Comparison of ENCODE assay signal across 3 cellular contexts in genomic region chr2:172998547-172998946, GRCh38.
A peak's percentile ranks its signal among the peaks of the same experiment; 100 is the strongest.
TF ChIP-seq lines count a peak whose summit lies in the region.

No MANE protein-coding gene starts in this region.

TF ChIP-seq in A549, 52 proteins besides CTCF, POLR2A, EP300 and RAD21:
- TF ChIP-seq FOSL2 (IDR thresholded peaks at IDR 0.05) = no peak
- peak; percentile 21; the same call in 1 of the 2 replicates for TF ChIP-seq FOSL2 (CRISPR knock-in tag; IDR thresholded peaks at IDR 0.05)
- no peak for TF ChIP-seq NPAS2 (CRISPR knock-in tag; IDR thresholded peaks at IDR 0.05; ENCODE audit: borderline replicate concordance)
- peak; percentile 59 to 67; a peak in 2 of 4 replicates for TF ChIP-seq CEBPB (IDR thresholded peaks at IDR 0.05)

TF ChIP-seq in IMR-90, 13 proteins besides CTCF, POLR2A, EP300 and RAD21:
- TF ChIP-seq RCOR1 (IDR thresholded peaks at IDR 0.05; ENCODE audit: insufficient replicate concordance, low read length) = no peak
- peak; percentile 34; the same call in 1 of the 2 replicates for TF ChIP-seq CEBPB (IDR thresholded peaks at IDR 0.05; ENCODE audit: low read depth, low read length)

TF ChIP-seq in SK-N-SH, 30 proteins besides CTCF, POLR2A, EP300 and RAD21:
- TF ChIP-seq FOXJ3 (CRISPR knock-in tag; IDR thresholded peaks at IDR 0.05) (no peak), JUND (IDR thresholded peaks at IDR 0.05) (no peak), TCF12 (IDR thresholded peaks at IDR 0.05) (no peak), TAF1 (IDR thresholded peaks at IDR 0.05; ENCODE audit: borderline replicate concordance, low read depth, low read length) (no peak), MAX (IDR thresholded peaks at IDR 0.05; ENCODE audit: low read depth) (no peak), RXRA (IDR thresholded peaks at IDR 0.05; ENCODE audit: borderline replicate concordance, low read depth) (no peak), POLR2AphosphoS5 (IDR thresholded peaks at IDR 0.05; ENCODE audit: low read depth, low read length) (no peak), REST (IDR thresholded peaks at IDR 0.05; ENCODE audit: low read depth, low read length) (no peak), MEF2A (IDR thresholded peaks at IDR 0.05; ENCODE audit: borderline replicate concordance, low read depth) (no peak), RCOR1 (IDR thresholded peaks at IDR 0.05; ENCODE audit: low read length) (no peak), NRF1 (IDR thresholded peaks at IDR 0.05; ENCODE audit: low read depth, low read length) (no peak), TEAD4 (IDR thresholded peaks at IDR 0.05; ENCODE audit: borderline replicate concordance, insufficient read depth) (no peak), IRF3 (IDR thresholded peaks at IDR 0.05; ENCODE audit: low read depth, low read length) (no peak), CHD2 (IDR thresholded peaks at IDR 0.05; ENCODE audit: low read length, partially characterized antibody) (no peak), FOSL2 (IDR thresholded peaks at IDR 0.05; ENCODE audit: borderline replicate concordance, low read depth) (no peak), RFX5 (IDR thresholded peaks at IDR 0.05; ENCODE audit: low read length) (no peak), GATA2 (CRISPR knock-in tag; IDR thresholded peaks at IDR 0.05) (no peak), YY1 (IDR thresholded peaks at IDR 0.05; ENCODE audit: low read depth) (no peak)
- TF ChIP-seq, protein P1, sequence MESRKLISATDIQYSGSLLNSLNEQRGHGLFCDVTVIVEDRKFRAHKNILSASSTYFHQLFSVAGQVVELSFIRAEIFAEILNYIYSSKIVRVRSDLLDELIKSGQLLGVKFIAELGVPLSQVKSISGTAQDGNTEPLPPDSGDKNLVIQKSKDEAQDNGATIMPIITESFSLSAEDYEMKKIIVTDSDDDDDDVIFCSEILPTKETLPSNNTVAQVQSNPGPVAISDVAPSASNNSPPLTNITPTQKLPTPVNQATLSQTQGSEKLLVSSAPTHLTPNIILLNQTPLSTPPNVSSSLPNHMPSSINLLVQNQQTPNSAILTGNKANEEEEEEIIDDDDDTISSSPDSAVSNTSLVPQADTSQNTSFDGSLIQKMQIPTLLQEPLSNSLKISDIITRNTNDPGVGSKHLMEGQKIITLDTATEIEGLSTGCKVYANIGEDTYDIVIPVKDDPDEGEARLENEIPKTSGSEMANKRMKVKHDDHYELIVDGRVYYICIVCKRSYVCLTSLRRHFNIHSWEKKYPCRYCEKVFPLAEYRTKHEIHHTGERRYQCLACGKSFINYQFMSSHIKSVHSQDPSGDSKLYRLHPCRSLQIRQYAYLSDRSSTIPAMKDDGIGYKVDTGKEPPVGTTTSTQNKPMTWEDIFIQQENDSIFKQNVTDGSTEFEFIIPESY (IDR thresholded peaks at IDR 0.05; ENCODE audit: borderline replicate concordance, low read depth) = no peak
